ENCODE assay signal across 15 cellular contexts in genomic region chr6:15183979-15184378, GRCh38.
DNase-seq lines count a peak whose midpoint lies in the region; ATAC-seq and TF ChIP-seq lines count a peak whose summit lies in the region.
"Had no signal": no experiment of that assay in that cellular context is flagged by ENCODE, and none has a peak within 500 bp of the region (broad histone marks: within the 10 kb centered on the region; RNA-seq: fewer than 3 reads in every experiment).

No MANE protein-coding gene starts in this region.

- H3K27me3 ChIP-seq in PC-9 (ENCODE audit: insufficient read depth, low read depth), result no peaks in the 10 kb centered on the region
- no peaks in the 10 kb centered on the region for H3K27me3 ChIP-seq in heart left ventricle
- H3K27me3 ChIP-seq: vagina had no signal

- H2AFZ ChIP-seq in PC-9, result no peak overlapping the region

- peaks cover 11% of the 10 kb centered on the region for H3K4me1 Mint-ChIP-seq in activated T-cell treated with anti-CD3 and anti-CD28 coated beads, Interleukin-2, amount 50 U/mL, for 4 hours (ENCODE audit: low read depth)

- POLR2A ChIA-PET in PC-9 (lab: Charles Lee; ENCODE audit: unreplicated experiment), result no interaction called here

- H3K4me3 Mint-ChIP-seq in activated T-cell treated with anti-CD3 and anti-CD28 coated beads, Interleukin-2, amount 50 U/mL, for 4 hours, result no peak overlapping the region

- ATAC-seq in activated T-cell treated with anti-CD3 and anti-CD28 coated beads, Interleukin-2, amount 50 U/mL, for 4 hours, result peak; percentile 56 to 65
- ATAC-seq in heart left ventricle, result no peak
- ATAC-seq: left lobe of liver, right cardiac atrium had no signal

- H3K36me3 ChIP-seq in PC-9 (ENCODE audit: low read depth) (no peaks in the 10 kb centered on the region), heart left ventricle (no peaks in the 10 kb centered on the region)
- H3K36me3 ChIP-seq: vagina had no signal

- H3K4me3 ChIP-seq in PC-9, result no peak overlapping the region
- H3K4me3 ChIP-seq in heart left ventricle, result no peak overlapping the region
- H3K4me3 ChIP-seq: coronary artery, vagina had no signal

- no peak overlapping the region for H3K4me2 ChIP-seq in PC-9

- H3K27me3 Mint-ChIP-seq in activated T-cell treated with anti-CD3 and anti-CD28 coated beads, Interleukin-2, amount 50 U/mL, for 4 hours (ENCODE audit: low read depth), result no peaks in the 10 kb centered on the region

- H4K20me1 ChIP-seq in PC-9 (ENCODE audit: insufficient read depth), result no peaks in the 10 kb centered on the region

- no peak for TF ChIP-seq POLR2A in heart left ventricle (IDR thresholded peaks at IDR 0.05)

- H3K9me2 ChIP-seq in PC-9 (ENCODE audit: insufficient read depth), result no peaks in the 10 kb centered on the region

- TF ChIP-seq CTCF in PC-9 (conservative IDR thresholded peaks at IDR 0.05), result no peak
- no peak for TF ChIP-seq CTCF in heart left ventricle (IDR thresholded peaks at IDR 0.05)

- H3K27ac ChIP-seq in PC-9 (no peak overlapping the region), heart left ventricle (no peak overlapping the region)
- H3K27ac ChIP-seq: coronary artery, vagina had no signal

- DNase-seq in activated naive CD4-positive, alpha-beta T cell treated with Interleukin-2 at 50 U/mL for 16 hours, result peak; percentile 33
- DNase-seq in activated naive CD4-positive, alpha-beta T cell (lab: John Stamatoyannopoulos, UW), result no peak
- DNase-seq in activated T-cell treated with anti-CD3 and anti-CD28 coated beads, Interleukin-2, amount 50 U/mL, for 4 hours, result peak; percentile 7
- DNase-seq in stimulated activated CD4-positive, alpha-beta T cell treated with anti-CD3 and anti-CD28 coated beads, Interleukin-15, amount 100 ng/mL, for 48 hours (ENCODE audit: low read depth in 2 of 2), result peak; percentile 10 to 27
- no peak for DNase-seq in PC-9
- DNase-seq in A172 (ENCODE audit: low spot score), result no peak
- no peak for DNase-seq in heart left ventricle
- DNase-seq in occipital lobe (lab: John Stamatoyannopoulos, UW), result no peak
- DNase-seq: EL, foreskin melanocyte, NCI-H774, right cardiac atrium had no signal

- H3K36me3 Mint-ChIP-seq in activated T-cell treated with anti-CD3 and anti-CD28 coated beads, Interleukin-2, amount 50 U/mL, for 4 hours (ENCODE audit: insufficient read depth), result no peaks in the 10 kb centered on the region

- WGBS in heart left ventricle, 4 donors, result 91 to 98% (median 92%) methylated on average over 2 of the region's 2 CpGs

- H3F3A ChIP-seq in PC-9 (ENCODE audit: insufficient read depth, low read depth), result no peaks in the 10 kb centered on the region

- CTCF ChIA-PET in PC-9 (lab: Charles Lee), result interaction anchor here (0.6 kb wide), 1 partner anchor 184 kb away, joined by 5 read pairs; no protein-coding TSS in a partner anchor

- no peaks in the 10 kb centered on the region for H3K79me2 ChIP-seq in PC-9 (ENCODE audit: low read depth)

- intact Hi-C loops in PC-9 (cut with micrococcal nuclease; ENCODE audit: unreplicated experiment) (no loop called here), heart left ventricle (cut with DNase I) (no loop called here)

- BruUV-seq in PC-9 (replicated peaks; lab: Mats Ljungman, UMichigan), result no TSS peak

- no peaks in the 10 kb centered on the region for H3K9me3 Mint-ChIP-seq in activated T-cell treated with anti-CD3 and anti-CD28 coated beads, Interleukin-2, amount 50 U/mL, for 4 hours

- H3K9me3 ChIP-seq in PC-9 (ENCODE audit: insufficient read depth, low read depth) (no peaks in the 10 kb centered on the region), heart left ventricle (no peaks in the 10 kb centered on the region)
- H3K9me3 ChIP-seq: vagina had no signal

- H3K4me1 ChIP-seq in PC-9 (replicated peaks; ENCODE audit: insufficient read depth) (no peaks in the 10 kb centered on the region), heart left ventricle (no peaks in the 10 kb centered on the region)
- H3K4me1 ChIP-seq: vagina had no signal

Comparison
In these comparisons a context has a peak if more than half of its experiments do, and no peak if none do; other contexts are left out.
1. DNase-seq: peak in activated naive CD4-positive, alpha-beta T cell treated with Interleukin-2 at 50 U/mL for 16 hours (single experiment), activated T-cell treated with anti-CD3 and anti-CD28 coated beads, Interleukin-2, amount 50 U/mL, for 4 hours (single experiment) and stimulated activated CD4-positive, alpha-beta T cell treated with anti-CD3 and anti-CD28 coated beads, Interleukin-15, amount 100 ng/mL, for 48 hours (2 of 2); none in activated naive CD4-positive, alpha-beta T cell (0 of 4), PC-9 (0 of 2), A172 (single experiment), heart left ventricle (0 of 5) and occipital lobe (single experiment).
2. ATAC-seq: peak in activated T-cell treated with anti-CD3 and anti-CD28 coated beads, Interleukin-2, amount 50 U/mL, for 4 hours (2 of 2); none in heart left ventricle (0 of 4).